19 cellular contexts compared by ENCODE assay signal in the genomic region with DNA sequence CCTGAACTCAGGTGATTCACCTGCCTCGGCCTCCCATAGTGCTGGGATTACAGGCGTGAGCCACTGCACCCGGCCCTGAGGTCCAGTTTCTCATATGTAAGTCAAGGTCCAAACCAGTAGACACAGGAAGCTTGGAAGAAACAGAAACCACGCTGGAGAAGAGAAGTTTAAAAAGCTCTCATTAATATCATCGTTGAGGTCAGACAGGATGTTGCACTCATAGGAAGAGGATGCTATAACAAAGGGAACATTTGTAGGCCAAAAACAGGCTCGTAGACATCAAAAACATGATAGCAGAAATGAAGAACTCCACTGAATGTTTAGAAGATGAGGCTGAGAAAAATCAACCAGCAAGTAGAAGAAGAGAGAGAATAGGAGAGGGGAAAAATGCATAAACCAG. TPM values are rescaled to one million over a fixed set of nuclear protein-coding genes. Genes with fewer than 3 reads are reported as not detected.
DNase-seq lines count a peak whose midpoint lies in the region; ATAC-seq and TF ChIP-seq lines count a peak whose summit lies in the region.
"Had no signal": no experiment of that assay in that cellular context is flagged by ENCODE, and none has a peak within 500 bp of the region (broad histone marks: within the 10 kb centered on the region; RNA-seq: fewer than 3 reads in every experiment).

No MANE protein-coding gene starts in this region.

- ATAC-seq in right cardiac atrium: no peak
- no peak for ATAC-seq in gastroesophageal sphincter
- ATAC-seq in sciatic nerve: no peak
- ATAC-seq in HG02623 (IDR thresholded peaks at IDR 0.05; ENCODE audit: unreplicated experiment): no peak
- ATAC-seq: A549, K562 had no signal

- H3K9me3 ChIP-seq in right cardiac atrium (ENCODE audit: control insufficient read depth, low read length) (no peaks in the 10 kb centered on the region), gastroesophageal sphincter (no peaks in the 10 kb centered on the region)
- H3K9me3 ChIP-seq: A549, HAP-1 had no signal

- TF ChIP-seq CTCF in gastroesophageal sphincter (IDR thresholded peaks at IDR 0.05): no peak

- intact Hi-C loops in right cardiac atrium (cut with DNase I): no loop called here
- intact Hi-C loops in cardiac septum (cut with DNase I): no loop called here
- intact Hi-C loops in sciatic nerve (cut with DNase I): no loop called here

- no peak for TF ChIP-seq POLR2A in gastroesophageal sphincter (IDR thresholded peaks at IDR 0.05)

- H3K4me3 ChIP-seq in right cardiac atrium (ENCODE audit: low read length): no peak overlapping the region
- H3K4me3 ChIP-seq in gastroesophageal sphincter: no peak overlapping the region
- H3K4me3 ChIP-seq: A549, HAP-1, K562 had no signal

- H3K4me1 ChIP-seq in right cardiac atrium (ENCODE audit: control insufficient read depth, insufficient read depth, low read length) (peaks cover 24% of the 10 kb centered on the region), gastroesophageal sphincter (peaks cover 3 to 98% (median 32%) of the 10 kb centered on the region in 3 donors)
- H3K4me1 ChIP-seq: A549, HAP-1 had no signal

- no peak for TF ChIP-seq EP300 in gastroesophageal sphincter (IDR thresholded peaks at IDR 0.05)

- H3K27me3 ChIP-seq in right cardiac atrium (ENCODE audit: control insufficient read depth, insufficient read depth) (no peaks in the 10 kb centered on the region), gastroesophageal sphincter (no peaks in the 10 kb centered on the region)

- H3K27ac ChIP-seq in right cardiac atrium (ENCODE audit: low read length) (peak overlapping the region; percentile 48), gastroesophageal sphincter (peak overlapping the region; percentile 49 to 97 (median 84))
- H3K27ac ChIP-seq: A549 had no signal

- 68% methylated on average over 6 of the region's 6 CpGs for WGBS in right cardiac atrium
- WGBS in gastroesophageal sphincter (ENCODE audit: low coverage in 1 of 2), 2 donors: 53 to 71% methylated on average over 1 to 2 of the region's 6 CpGs

- peaks cover 0 to 31% of the 10 kb centered on the region in 2 donors for H3K36me3 ChIP-seq in gastroesophageal sphincter
- H3K36me3 ChIP-seq: HAP-1 had no signal

- DNase-seq in right cardiac atrium (no peak), cardiac septum (ENCODE audit: low spot score) (no peak), sciatic nerve (ENCODE audit: low spot score) (peak; percentile 14), DMS53 (lab: John Stamatoyannopoulos, UW) (no peak), NCI-H510A (lab: John Stamatoyannopoulos, UW) (no peak)
- DNase-seq: CD4-positive, alpha-beta T cell; DMS153; GF-D8; NCI-H1105 treated with DMSO at 0.1 percent for 48 hours; NCI-H1694 treated with DMSO at 0.1 percent for 48 hours; NCI-H2107; NCI-H510A treated with DMSO at 0.1 percent for 48 hours; NCI-H774; SHP77 had no signal

RNA-seq across cellular contexts. Expression of a gene that starts 46.8 kb away (rescaled TPM):
- total RNA-seq in right cardiac atrium (100 to 1,000 TPM in 3 of 4 donors, 10 to 100 TPM in 1; 94.9 to 128 (median 116) TPM), cardiac septum (64.5 TPM), gastroesophageal sphincter (100 to 1,000 TPM in 3 of 4 donors, 10 to 100 TPM in 1; 49.4 to 230 (median 138) TPM), sciatic nerve (112 TPM)
- polyA plus RNA-seq in right cardiac atrium: 87.1 TPM
